ENCODE assay signal across 8 cellular contexts in genomic region chr2:120867290-120868231, GRCh38.
DNase-seq lines count a peak whose midpoint lies in the region; ATAC-seq and TF ChIP-seq lines count a peak whose summit lies in the region.

No MANE protein-coding gene starts in this region.

- peaks cover 84% of the 10 kb centered on the region for H3K27me3 Mint-ChIP-seq in progenitor cell of endocrine pancreas

- H3K9me3 ChIP-seq in ES-I3 (ENCODE audit: control insufficient read depth, insufficient read depth, low read length) (no peaks in the 10 kb centered on the region), prostate gland (no peaks in the 10 kb centered on the region)

- no peaks in the 10 kb centered on the region for H3K27me3 ChIP-seq in prostate gland (replicated peaks; ENCODE audit: insufficient read depth)

- H3K9ac ChIP-seq in ES-I3 (ENCODE audit: low read depth, low read length): peak overlapping the region; percentile 38; the same call in 1 of the 2 replicates

- peak overlapping the region; percentile 60 to 62 for H3K27ac ChIP-seq in prostate gland

- H3K27ac Mint-ChIP-seq in progenitor cell of endocrine pancreas: no peak overlapping the region

- H3K36me3 ChIP-seq in ES-I3 (ENCODE audit: insufficient read depth, low read length) (no peaks in the 10 kb centered on the region), prostate gland (no peaks in the 10 kb centered on the region)

- no peak for TF ChIP-seq CTCF in prostate gland (IDR thresholded peaks at IDR 0.05)
- no peak for TF ChIP-seq CTCF in progenitor cell of endocrine pancreas (IDR thresholded peaks at IDR 0.05; ENCODE audit: unreplicated experiment)

- no peaks in the 10 kb centered on the region for H3K36me3 Mint-ChIP-seq in progenitor cell of endocrine pancreas (ENCODE audit: insufficient read depth)

- peaks cover 10% of the 10 kb centered on the region for H3K4me1 Mint-ChIP-seq in progenitor cell of endocrine pancreas (ENCODE audit: low read depth)

- H3K9me3 Mint-ChIP-seq in progenitor cell of endocrine pancreas (ENCODE audit: low read depth): no peaks in the 10 kb centered on the region

- no peak for TF ChIP-seq POLR2A in prostate gland (IDR thresholded peaks at IDR 0.05)

- 11% methylated on average over 52 of the region's 54 CpGs for WGBS in prostate gland

- no peak overlapping the region for H3K4me3 Mint-ChIP-seq in progenitor cell of endocrine pancreas (ENCODE audit: low read depth)

- ATAC-seq in left ventricle myocardium superior: peak; percentile 88
- ATAC-seq in HG03045 (IDR thresholded peaks at IDR 0.05; ENCODE audit: unreplicated experiment): no peak

- peak overlapping the region; percentile 20 to 28 for H3K4me3 ChIP-seq in prostate gland

- DNase-seq in amniotic stem cell (lab: John Stamatoyannopoulos, UW) (peak; percentile 76), left ventricle myocardium superior (peak; percentile 88), prostate gland (ENCODE audit: low spot score) (peak; percentile 50), NCI-H2171 (lab: John Stamatoyannopoulos, UW) (no peak), progenitor cell of endocrine pancreas (ENCODE audit: low spot score, unreplicated experiment) (no peak), activated T-cell treated with anti-CD3 and anti-CD28 coated beads for 4 hours (no peak)

- intact Hi-C loops in left ventricle myocardium superior (cut with micrococcal nuclease): loop anchor here (10.0 kb wide), 1 partner anchor 123 kb away; no protein-coding TSS in a partner anchor
- intact Hi-C loops in prostate gland (cut with DNase I): loop anchor here (5.0 to 10.0 kb wide), 4 partner anchors 35 to 133 kb away; partner anchors contain the start of gene GLI2

- H3K4me1 ChIP-seq in ES-I3 (ENCODE audit: insufficient read depth, low read length): peaks cover 22% of the 10 kb centered on the region
- no peaks in the 10 kb centered on the region for H3K4me1 ChIP-seq in prostate gland (replicated peaks)

Comparison
In these comparisons a context has a peak if more than half of its experiments do, and no peak if none do; other contexts are left out.
1. DNase-seq: peak in amniotic stem cell (single experiment), left ventricle myocardium superior (single experiment) and prostate gland (single experiment); none in NCI-H2171 (single experiment), progenitor cell of endocrine pancreas (single experiment) and activated T-cell treated with anti-CD3 and anti-CD28 coated beads for 4 hours (single experiment).